Comparison of ENCODE assay signal across 10 cellular contexts in genomic region chr10:110409926-110410325, GRCh38.
DNase-seq lines count a peak whose midpoint lies in the region; ATAC-seq and TF ChIP-seq lines count a peak whose summit lies in the region.
"Had no signal": no experiment of that assay in that cellular context is flagged by ENCODE, and none has a peak within 500 bp of the region (broad histone marks: within the 10 kb centered on the region; RNA-seq: fewer than 3 reads in every experiment).

No MANE protein-coding gene starts in this region.

- H3K36me3 ChIP-seq in trophoblast cell (ENCODE audit: control insufficient read depth in 1 of 2, insufficient read depth in 2 of 2, low read length in 2 of 2) = no peaks in the 10 kb centered on the region

- H3K4me1 ChIP-seq in trophoblast cell (ENCODE audit: control insufficient read depth in 1 of 2, insufficient read depth in 2 of 2, low read length in 2 of 2) = peaks cover 46 to 49% of the 10 kb centered on the region in 2 experiments

- peak overlapping the region; percentile 35 for H2BK120ac ChIP-seq in trophoblast cell (ENCODE audit: insufficient read depth, low read length, poor library complexity)

- H3K4me2 ChIP-seq in trophoblast cell (ENCODE audit: low read length) = no peak overlapping the region

- peak overlapping the region; percentile 71 for H3K14ac ChIP-seq in trophoblast cell (ENCODE audit: low read length)

- H4K8ac ChIP-seq in trophoblast cell (ENCODE audit: low read depth, low read length) = peak overlapping the region; percentile 25

- H3K27me3 Mint-ChIP-seq in effector memory CD8-positive, alpha-beta T cell = peaks cover 0 to 7% of the 10 kb centered on the region in 2 donors

- peak overlapping the region; percentile 97 for H4K91ac ChIP-seq in trophoblast cell (ENCODE audit: low read depth, low read length)

- H3K36me3 Mint-ChIP-seq in effector memory CD8-positive, alpha-beta T cell (ENCODE audit: insufficient read depth) = peaks cover 15% of the 10 kb centered on the region

- H3K79me2 ChIP-seq in trophoblast cell (ENCODE audit: control insufficient read depth, insufficient read depth, low read length, poor library complexity) = peaks cover 3% of the 10 kb centered on the region

- DNase-seq in RWPE1 (ENCODE audit: low spot score) (no peak), trophoblast cell (peak; percentile 44 to 64), NCI-H524 (lab: John Stamatoyannopoulos, UW) (no peak), foreskin melanocyte (no peak), NCI-H524 treated with DMSO at 0.1 percent for 48 hours (lab: John Stamatoyannopoulos, UW) (no peak)
- DNase-seq in effector memory CD8-positive, alpha-beta T cell = no peak
- DNase-seq: activated naive CD4-positive, alpha-beta T cell treated with anti-CD3 and anti-CD28 coated beads, Interleukin-2, amount 50 U/mL, for 16 hours had no signal

- no peak overlapping the region for H3K23ac ChIP-seq in trophoblast cell (ENCODE audit: low read length)

- H3K4ac ChIP-seq in trophoblast cell (ENCODE audit: low read depth, low read length) = no peak overlapping the region

- no peak overlapping the region for H3K4me3 Mint-ChIP-seq in effector memory CD8-positive, alpha-beta T cell

- H2AFZ ChIP-seq in trophoblast cell (ENCODE audit: insufficient read depth, low read length, poor library complexity) = no peak overlapping the region

- no peak overlapping the region for H3K4me3 ChIP-seq in trophoblast cell (ENCODE audit: low read depth, low read length)

- peak overlapping the region; percentile 81 for H2AK5ac ChIP-seq in trophoblast cell (ENCODE audit: low read length)

- WGBS in trophoblast cell (ENCODE audit: extremely low coverage, insufficient coverage, insufficient read length) = no CpG with 5 or more reads among the region's 4 CpGs

- H3K9ac ChIP-seq in trophoblast cell (ENCODE audit: low read length) = no peak overlapping the region

- H3K79me1 ChIP-seq in trophoblast cell (ENCODE audit: low read length) = peaks cover 53% of the 10 kb centered on the region

- H3K27ac Mint-ChIP-seq in effector memory CD8-positive, alpha-beta T cell = no peak overlapping the region

- no peak overlapping the region for H3K18ac ChIP-seq in trophoblast cell (ENCODE audit: low read length)

- peak overlapping the region; percentile 41 for H2BK12ac ChIP-seq in trophoblast cell (ENCODE audit: low read length)

- H3K27me3 ChIP-seq in trophoblast cell (ENCODE audit: insufficient read depth, low read length) = no peaks in the 10 kb centered on the region

- POLR2A ChIA-PET in RWPE1 (lab: Yijun Ruan, JAX; ENCODE audit: low non-redundant PET) = no interaction called here

- peak; percentile 25 for ATAC-seq in GM18868 (IDR thresholded peaks at IDR 0.05; ENCODE audit: unreplicated experiment)
- peak; percentile 31 for ATAC-seq in HG02678 (IDR thresholded peaks at IDR 0.05; ENCODE audit: unreplicated experiment)
- ATAC-seq in effector memory CD8-positive, alpha-beta T cell (replicated peaks) = no peak

- H3K4me1 Mint-ChIP-seq in effector memory CD8-positive, alpha-beta T cell (ENCODE audit: low read depth in 2 of 2) = peaks cover 32 to 39% of the 10 kb centered on the region in 2 donors

- H3K9me3 Mint-ChIP-seq in effector memory CD8-positive, alpha-beta T cell = no peaks in the 10 kb centered on the region
- H3K9me3 Mint-ChIP-seq: IgD-negative memory B cell had no signal

- peak overlapping the region; percentile 25 for H2BK5ac ChIP-seq in trophoblast cell (ENCODE audit: low read depth, low read length, poor library complexity)

- H3K27ac ChIP-seq in RWPE1 = peak overlapping the region; percentile 96
- peak overlapping the region; percentile 29 for H3K27ac ChIP-seq in trophoblast cell (ENCODE audit: low read depth, low read length)

- H4K12ac ChIP-seq in trophoblast cell (ENCODE audit: low read depth, low read length) = no peak overlapping the region

- H3K9me3 ChIP-seq in trophoblast cell (ENCODE audit: insufficient read depth, low read depth, low read length) = peaks cover 2% of the 10 kb centered on the region

- TF ChIP-seq CTCF in RWPE1 (conservative IDR thresholded peaks at IDR 0.05; ENCODE audit: low read depth) = no peak

- CTCF ChIA-PET in RWPE1 (lab: Yijun Ruan, JAX) = interaction anchor here (1.7 kb wide), 1 partner anchor 55 kb away, joined by 8 read pairs; no protein-coding TSS in a partner anchor

Comparison
In these comparisons a context has a peak if more than half of its experiments do, and no peak if none do; other contexts are left out.
1. DNase-seq: peak in trophoblast cell (2 of 2); none in RWPE1 (single experiment), effector memory CD8-positive, alpha-beta T cell (0 of 3), NCI-H524 (0 of 2), foreskin melanocyte (single experiment) and NCI-H524 treated with DMSO at 0.1 percent for 48 hours (single experiment).